ENCODE assay signal across 8 cellular contexts in genomic region chr19:11848200-11848593, GRCh38. TPM values are rescaled to one million over a fixed set of nuclear protein-coding genes. Genes with fewer than 3 reads are reported as not detected.
DNase-seq lines count a peak whose midpoint lies in the region; FAIRE-seq and TF ChIP-seq lines count a peak whose summit lies in the region.

No MANE protein-coding gene starts in this region.

- peak overlapping the region in 9 of 11 experiments; percentile 83 to 95 (median 87); a peak in 13 of 22 replicates for H3K9ac ChIP-seq in BLaER1 treated with 17β-estradiol and CSF1 and Interleukin-3, amounts not matched to agents 10 nM and 100 nM

- H3K4me2 ChIP-seq in BLaER1 treated with 17β-estradiol and CSF1 and Interleukin-3, amounts not matched to agents 10 nM and 100 nM: peak overlapping the region; percentile 73 to 90 (median 86)
- H3K4me2 ChIP-seq in osteoblast (ENCODE audit: insufficient read depth, low read length): peak overlapping the region; percentile 83

- peaks cover 14 to 22% (median 17%) of the 10 kb centered on the region in 3 donors for H3K4me1 Mint-ChIP-seq in IgD-negative memory B cell

- peak overlapping the region; percentile 72 to 91 (median 78) for H3K4me3 ChIP-seq in BLaER1 treated with 17β-estradiol and CSF1 and Interleukin-3, amounts not matched to agents 10 nM and 100 nM
- peak overlapping the region; percentile 71 for H3K4me3 ChIP-seq in choroid plexus epithelial cell (ENCODE audit: low read depth, low read length)
- H3K4me3 ChIP-seq in osteoblast (ENCODE audit: insufficient read depth, low read length): peak overlapping the region; percentile 80

- H3K9me3 ChIP-seq in BLaER1 treated with 17β-estradiol and CSF1 and Interleukin-3, amounts not matched to agents 10 nM and 100 nM (replicated peaks in 1 of 11): peaks cover 27 to 45% (median 29%) of the 10 kb centered on the region in 11 experiments
- no peaks in the 10 kb centered on the region for H3K9me3 ChIP-seq in osteoblast (ENCODE audit: low read depth, low read length)

- H3K27ac ChIP-seq in BLaER1 treated with 17β-estradiol and CSF1 and Interleukin-3, amounts not matched to agents 10 nM and 100 nM: peak overlapping the region in 5 of 11 experiments; percentile 86 to 97 (median 91); a peak in 8 of 22 replicates
- H3K27ac ChIP-seq in osteoblast (ENCODE audit: low read depth, low read length): no peak overlapping the region

- no peaks in the 10 kb centered on the region for H3K79me2 ChIP-seq in osteoblast (ENCODE audit: insufficient read depth, low read length)

- peaks cover 0 to 9% (median 6%) of the 10 kb centered on the region in 11 experiments; a peak in 8 of 22 replicates for H4K20me1 ChIP-seq in BLaER1 treated with 17β-estradiol and CSF1 and Interleukin-3, amounts not matched to agents 10 nM and 100 nM
- no peaks in the 10 kb centered on the region for H4K20me1 ChIP-seq in osteoblast (ENCODE audit: insufficient read depth, low read length)

- H3K9me3 Mint-ChIP-seq in IgD-negative memory B cell: peaks cover 0 to 3% (median 1%) of the 10 kb centered on the region in 3 donors

- no peak for FAIRE-seq in HTR-8/SVneo (lab: Jason Lieb, UNC)

- H3K36me3 Mint-ChIP-seq in IgD-negative memory B cell: peaks cover 5% of the 10 kb centered on the region

- no peaks in the 10 kb centered on the region for H3K27me3 ChIP-seq in BLaER1 treated with 17β-estradiol and CSF1 and Interleukin-3, amounts not matched to agents 10 nM and 100 nM
- no peaks in the 10 kb centered on the region for H3K27me3 ChIP-seq in osteoblast (ENCODE audit: insufficient read depth, low read length)

- H3K4me1 ChIP-seq in BLaER1 treated with 17β-estradiol and CSF1 and Interleukin-3, amounts not matched to agents 10 nM and 100 nM: peaks cover 23 to 28% (median 25%) of the 10 kb centered on the region in 10 experiments
- no peaks in the 10 kb centered on the region for H3K4me1 ChIP-seq in osteoblast (ENCODE audit: insufficient read depth, low read length)

- H3K36me3 ChIP-seq in BLaER1 treated with 17β-estradiol and CSF1 and Interleukin-3, amounts not matched to agents 10 nM and 100 nM: peaks cover 22 to 31% (median 28%) of the 10 kb centered on the region in 11 experiments
- H3K36me3 ChIP-seq in osteoblast (ENCODE audit: insufficient read depth, low read length): no peaks in the 10 kb centered on the region

- peak overlapping the region; percentile 94 for H2AFZ ChIP-seq in osteoblast (ENCODE audit: low read length)

- TF ChIP-seq CTCF in choroid plexus epithelial cell (conservative IDR thresholded peaks at IDR 0.05; ENCODE audit: low read depth, low read length): no peak
- TF ChIP-seq CTCF in osteoblast (IDR thresholded peaks at IDR 0.05; ENCODE audit: extremely low read depth, low read depth, low read length): no peak

- H3K27ac Mint-ChIP-seq in IgD-negative memory B cell: peak overlapping the region; percentile 83 to 97 (median 87)

- H3K4me3 Mint-ChIP-seq in IgD-negative memory B cell: peak overlapping the region; percentile 83 to 97 (median 95)

- H3K27me3 Mint-ChIP-seq in IgD-negative memory B cell: no peaks in the 10 kb centered on the region

- DNase-seq in choroid plexus epithelial cell (ENCODE audit: low read depth) (no peak), osteoblast (ENCODE audit: insufficient read length, low spot score, missing footprints) (no peak), HTR-8/SVneo (ENCODE audit: insufficient read length, low spot score) (no peak), LoVo (ENCODE audit: low spot score) (no peak), NCI-H187 treated with DMSO at 0.1 percent for 48 hours (lab: John Stamatoyannopoulos, UW) (no peak), NCI-H2081 treated with DMSO at 0.1 percent for 48 hours (lab: John Stamatoyannopoulos, UW) (no peak)

RNA-seq across cellular contexts. Expression of gene ZNF439, which starts 0.3 kb away (rescaled TPM):
- 8.7 TPM for polyA plus RNA-seq in IgD-negative memory B cell
- 8.5 and 8.7 TPM in 2 replicates for total RNA-seq in osteoblast

RNA-seq across cellular contexts. Expression of gene ZNF440, which starts 34.1 kb away (rescaled TPM):
- polyA plus RNA-seq in IgD-negative memory B cell: 1.7 TPM
- 10.6 and 11.2 TPM in 2 replicates for total RNA-seq in osteoblast

RNA-seq across cellular contexts. Expression of gene ZNF69, which starts 39.4 kb away (rescaled TPM):
- 2.1 TPM for polyA plus RNA-seq in IgD-negative memory B cell
- total RNA-seq in osteoblast: 14.1 and 14.8 TPM in 2 replicates

RNA-seq across cellular contexts. Expression of gene ZNF491, which starts 49.9 kb away (rescaled TPM):
- 0.85 TPM for polyA plus RNA-seq in IgD-negative memory B cell
- total RNA-seq in osteoblast: 4.3 and 6.2 TPM in 2 replicates
